10 cellular contexts compared by ENCODE assay signal in the genomic region with DNA sequence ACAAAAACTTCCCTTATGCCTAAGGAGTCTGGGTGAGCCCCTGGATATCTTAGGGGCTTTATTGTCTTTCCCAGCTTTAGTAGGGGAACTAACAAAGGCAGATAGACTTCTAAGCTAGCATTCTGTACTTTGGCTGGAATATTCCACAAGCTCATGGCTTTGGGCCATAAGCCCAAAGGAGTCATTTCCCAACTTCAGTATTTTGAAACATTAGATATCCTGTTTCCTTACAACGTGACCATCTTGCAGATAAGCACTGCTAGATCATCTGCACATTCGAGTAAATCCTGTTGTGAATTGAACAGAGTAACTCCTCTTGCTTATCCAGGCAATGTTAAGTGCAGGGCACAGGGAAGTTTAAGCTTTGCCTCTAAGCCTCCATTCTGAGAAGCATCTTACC.
DNase-seq lines count a peak whose midpoint lies in the region; ATAC-seq and TF ChIP-seq lines count a peak whose summit lies in the region.
"Had no signal": no experiment of that assay in that cellular context is flagged by ENCODE, and none has a peak within 500 bp of the region (broad histone marks: within the 10 kb centered on the region; RNA-seq: fewer than 3 reads in every experiment).

No MANE protein-coding gene starts in this region.

- no peak for DNase-seq in CD4-positive, alpha-beta T cell
- DNase-seq in amniotic epithelial cell (ENCODE audit: low read depth) = peak; percentile 95
- peak in 1 of 2 donors; percentile 69 for DNase-seq in heart right ventricle
- DNase-seq in gastrocnemius medialis = peak in 1 of 2 donors; percentile 31
- no peak for DNase-seq in activated T-cell treated with anti-CD3 and anti-CD28 coated beads, Interleukin-2, amount 50 U/mL, for 48 hours
- no peak for DNase-seq in stimulated activated CD4-positive, alpha-beta T cell treated with anti-CD3 and anti-CD28 coated beads, Interleukin-15, amount 100 ng/mL, for 24 hours
- no peak for DNase-seq in activated CD4-positive, alpha-beta memory T cell treated with anti-CD3 and anti-CD28 coated beads for 36 hours
- DNase-seq: activated naive CD8-positive, alpha-beta T cell treated with anti-CD3 and anti-CD28 coated beads, Interleukin-2, amount 10 ng/mL, durations not matched to agents 7 days and 5 days; stimulated activated CD4-positive, alpha-beta T cell treated with anti-CD3 and anti-CD28 coated beads, Interleukin-4, amount 100 ng/mL, for 4 hours had no signal

- peaks cover 8% of the 10 kb centered on the region for H3K4me1 Mint-ChIP-seq in CD4-positive, alpha-beta T cell (ENCODE audit: low read depth)
- no peaks in the 10 kb centered on the region for H3K4me1 Mint-ChIP-seq in activated CD4-positive, alpha-beta memory T cell treated with anti-CD3 and anti-CD28 coated beads for 36 hours (ENCODE audit: low read depth)

- H3K9me3 Mint-ChIP-seq in CD4-positive, alpha-beta T cell = no peaks in the 10 kb centered on the region
- H3K9me3 Mint-ChIP-seq in activated CD4-positive, alpha-beta memory T cell treated with anti-CD3 and anti-CD28 coated beads for 36 hours = no peaks in the 10 kb centered on the region
- H3K9me3 Mint-ChIP-seq: activated naive CD8-positive, alpha-beta T cell treated with anti-CD3 and anti-CD28 coated beads, Interleukin-2, amount 10 ng/mL, durations not matched to agents 7 days and 5 days had no signal

- TF ChIP-seq CTCF in CD4-positive, alpha-beta T cell (IDR thresholded peaks at IDR 0.05) = no peak
- TF ChIP-seq CTCF in heart right ventricle (IDR thresholded peaks at IDR 0.05) = no peak
- TF ChIP-seq CTCF in gastrocnemius medialis (IDR thresholded peaks at IDR 0.05 in 4 of 5, conservative IDR thresholded peaks at IDR 0.05 in 1 of 5) = no peak

- H3K9me3 ChIP-seq in CD4-positive, alpha-beta T cell (ENCODE audit: control insufficient read depth, low read length) = no peaks in the 10 kb centered on the region
- H3K9me3 ChIP-seq in heart right ventricle (no peaks in the 10 kb centered on the region), gastrocnemius medialis (no peaks in the 10 kb centered on the region)

- POLR2A ChIA-PET in CD4-positive, alpha-beta T cell (lab: Charles Lee) = no interaction called here
- POLR2A ChIA-PET in activated CD4-positive, alpha-beta memory T cell treated with anti-CD3 and anti-CD28 coated beads for 36 hours (lab: Charles Lee) = no interaction called here

- no peak overlapping the region for H3K27ac ChIP-seq in CD4-positive, alpha-beta T cell (ENCODE audit: low read depth, low read length)
- H3K27ac ChIP-seq in heart right ventricle (peak overlapping the region; percentile 67 to 94 (median 81)), gastrocnemius medialis (peak overlapping the region; percentile 60 to 78 (median 74))

- H3K4me1 ChIP-seq in heart right ventricle (peaks cover 45 to 90% (median 84%) of the 10 kb centered on the region in 9 donors), gastrocnemius medialis (peaks cover 54 to 62% of the 10 kb centered on the region in 2 donors)

- CTCF ChIA-PET in CD4-positive, alpha-beta T cell (lab: Charles Lee) = no interaction called here
- CTCF ChIA-PET in activated CD4-positive, alpha-beta memory T cell treated with anti-CD3 and anti-CD28 coated beads for 36 hours (lab: Charles Lee) = no interaction called here

- H3K27ac Mint-ChIP-seq in CD4-positive, alpha-beta T cell = peak overlapping the region; percentile 11
- H3K27ac Mint-ChIP-seq in activated CD4-positive, alpha-beta memory T cell treated with anti-CD3 and anti-CD28 coated beads for 36 hours = no peak overlapping the region
- H3K27ac Mint-ChIP-seq: activated naive CD8-positive, alpha-beta T cell treated with anti-CD3 and anti-CD28 coated beads, Interleukin-2, amount 10 ng/mL, durations not matched to agents 7 days and 5 days had no signal

- H3K36me3 ChIP-seq in heart right ventricle (peaks cover 0 to 22% (median 12%) of the 10 kb centered on the region in 9 donors), gastrocnemius medialis (peaks cover 0 to 17% of the 10 kb centered on the region in 2 donors)

- ATAC-seq in CD4-positive, alpha-beta T cell (ENCODE audit: poor library complexity) = no peak
- ATAC-seq in heart right ventricle (peak; percentile 52 to 66 (median 62)), gastrocnemius medialis (peak; percentile 85 to 87), HG03175 (IDR thresholded peaks at IDR 0.05; ENCODE audit: unreplicated experiment) (no peak)

- H3K27me3 Mint-ChIP-seq in CD4-positive, alpha-beta T cell = no peaks in the 10 kb centered on the region
- no peaks in the 10 kb centered on the region for H3K27me3 Mint-ChIP-seq in activated CD4-positive, alpha-beta memory T cell treated with anti-CD3 and anti-CD28 coated beads for 36 hours
- H3K27me3 Mint-ChIP-seq: activated naive CD8-positive, alpha-beta T cell treated with anti-CD3 and anti-CD28 coated beads, Interleukin-2, amount 10 ng/mL, durations not matched to agents 7 days and 5 days had no signal

- intact Hi-C loops in CD4-positive, alpha-beta T cell (cut with DNase I, micrococcal nuclease) = no loop called here
- intact Hi-C loops in heart right ventricle (cut with DNase I) (loop anchor here in 3 of 10 donors (5.0 kb wide), 2 partner anchors 38 to 72 kb away; a partner anchor contains a TSS), gastrocnemius medialis (cut with DNase I; ENCODE audit: low total_unique reads) (loop anchor here (2.0 kb wide), 1 partner anchor 71 kb away; a partner anchor contains a TSS)
- intact Hi-C loops in activated CD4-positive, alpha-beta memory T cell treated with anti-CD3 and anti-CD28 coated beads for 36 hours (cut with micrococcal nuclease) = no loop called here

- no peaks in the 10 kb centered on the region for H3K27me3 ChIP-seq in CD4-positive, alpha-beta T cell (ENCODE audit: control insufficient read depth, insufficient read depth, low read length)
- H3K27me3 ChIP-seq in heart right ventricle (no peaks in the 10 kb centered on the region), gastrocnemius medialis (no peaks in the 10 kb centered on the region)

- H3K36me3 Mint-ChIP-seq in CD4-positive, alpha-beta T cell (ENCODE audit: low read depth) = peaks cover 27% of the 10 kb centered on the region
- peaks cover 11% of the 10 kb centered on the region for H3K36me3 Mint-ChIP-seq in activated CD4-positive, alpha-beta memory T cell treated with anti-CD3 and anti-CD28 coated beads for 36 hours

- peak in 1 of 2 donors; percentile 43 for TF ChIP-seq POLR2A in gastrocnemius medialis (IDR thresholded peaks at IDR 0.05)

- no peak overlapping the region for H3K4me3 ChIP-seq in heart right ventricle
- no peak overlapping the region for H3K4me3 ChIP-seq in gastrocnemius medialis

- H3K4me3 Mint-ChIP-seq in CD4-positive, alpha-beta T cell = no peak overlapping the region
- H3K4me3 Mint-ChIP-seq in activated CD4-positive, alpha-beta memory T cell treated with anti-CD3 and anti-CD28 coated beads for 36 hours = no peak overlapping the region
- H3K4me3 Mint-ChIP-seq: activated naive CD8-positive, alpha-beta T cell treated with anti-CD3 and anti-CD28 coated beads, Interleukin-2, amount 10 ng/mL, durations not matched to agents 7 days and 5 days had no signal

- in situ Hi-C loops in gastrocnemius medialis (cut with MboI; ENCODE audit: low sequenced_read_pairs in 4 of 4) = no loop called here

- WGBS in heart right ventricle, 2 donors = 28 to 33% methylated on average over 2 of the region's 2 CpGs

Comparison
In these comparisons a context has a peak if more than half of its experiments do, and no peak if none do; other contexts are left out.
1. ATAC-seq: peak in heart right ventricle (8 of 8) and gastrocnemius medialis (2 of 2); none in CD4-positive, alpha-beta T cell (single experiment) and HG03175 (single experiment).